9 cellular contexts compared by ENCODE assay signal in genomic region chr12:48454675-48455074, GRCh38. TPM values are rescaled to one million over a fixed set of nuclear protein-coding genes. Genes with fewer than 3 reads are reported as not detected.
DNase-seq lines count a peak whose midpoint lies in the region; ATAC-seq and TF ChIP-seq lines count a peak whose summit lies in the region.
"Had no signal": no experiment of that assay in that cellular context is flagged by ENCODE, and none has a peak within 500 bp of the region (broad histone marks: within the 10 kb centered on the region; RNA-seq: fewer than 3 reads in every experiment).

No MANE protein-coding gene starts in this region.

- H3K27me3 ChIP-seq in Caco-2 (replicated peaks; ENCODE audit: control insufficient read depth, insufficient read depth, low read length) (no peaks in the 10 kb centered on the region), KMS-11 (ENCODE audit: insufficient read depth, low read depth) (no peaks in the 10 kb centered on the region)

- CTCF ChIA-PET in Caco-2 (lab: Charles Lee), result interaction anchor here (0.5 to 1.2 kb wide), 5 partner anchors 42 to 255 kb away, joined by 3 to 8 read pairs (median 3); no protein-coding TSS in a partner anchor

- no peak overlapping the region for H3K27ac ChIP-seq in KMS-11

- H3K4me1 ChIP-seq in Caco-2 (peaks cover 3% of the 10 kb centered on the region; the same call in 1 of the 2 replicates), KMS-11 (ENCODE audit: low read depth, poor library complexity, severe bottlenecking) (no peaks in the 10 kb centered on the region)

- no peaks in the 10 kb centered on the region for H3K4me1 Mint-ChIP-seq in Caco-2 (ENCODE audit: low read depth, unreplicated experiment)
- H3K4me1 Mint-ChIP-seq: mesothelial cell of epicardium had no signal

- H3K4me3 ChIP-seq in Caco-2 (ENCODE audit: low read depth, low read length) (no peak overlapping the region), KMS-11 (IDR thresholded peaks at IDR 0.05; ENCODE audit: insufficient read depth, low read depth, low read length) (no peak overlapping the region)

- H3K4me3 Mint-ChIP-seq in Caco-2 (ENCODE audit: unreplicated experiment), result no peak overlapping the region
- H3K4me3 Mint-ChIP-seq: mesothelial cell of epicardium had no signal

- no peaks in the 10 kb centered on the region for H3K36me3 Mint-ChIP-seq in Caco-2 (ENCODE audit: insufficient read depth, unreplicated experiment)
- H3K36me3 Mint-ChIP-seq: mesothelial cell of epicardium had no signal

- H3K4me2 ChIP-seq in KMS-11, result no peak overlapping the region

- H2AFZ ChIP-seq in KMS-11 (ENCODE audit: low read depth), result no peak overlapping the region

- H4K20me1 ChIP-seq in KMS-11 (ENCODE audit: insufficient read depth), result no peaks in the 10 kb centered on the region

- no peaks in the 10 kb centered on the region for H3K9me3 ChIP-seq in Caco-2

- no peak overlapping the region for H3K9ac ChIP-seq in KMS-11

- no peak for ATAC-seq in HG03097 (IDR thresholded peaks at IDR 0.05; ENCODE audit: low FRiP score, unreplicated experiment)

- TF ChIP-seq CTCF in Caco-2 (IDR thresholded peaks at IDR 0.05; ENCODE audit: insufficient read depth in 1 of 2, low read depth in 1 of 2, low read length in 1 of 2, severe bottlenecking in 1 of 2, unreplicated experiment in 1 of 2) (peak; percentile 67), KMS-11 (conservative IDR thresholded peaks at IDR 0.05; ENCODE audit: low read depth, low read length) (0 out of 2 replicates have a peak, but pooled peaks have one; percentile 27)

- peaks cover 10% of the 10 kb centered on the region for H3K9me3 Mint-ChIP-seq in Caco-2 (ENCODE audit: unreplicated experiment)

- H3K27me3 Mint-ChIP-seq in Caco-2 (ENCODE audit: insufficient read depth, unreplicated experiment), result no peaks in the 10 kb centered on the region

- no peak overlapping the region for H3K27ac Mint-ChIP-seq in Caco-2 (ENCODE audit: unreplicated experiment)
- H3K27ac Mint-ChIP-seq: mesothelial cell of epicardium had no signal

- no peaks in the 10 kb centered on the region for H3K79me2 ChIP-seq in KMS-11 (ENCODE audit: insufficient read depth, low read depth)

- DNase-seq in Caco-2 (peak in 1 of 2 experiments; percentile 45), astrocyte of the hippocampus (ENCODE audit: low read depth, low spot score) (peak; percentile 9), middle frontal gyrus (ENCODE audit: extremely low spot score, low spot score) (peak; percentile 3), GF-D8 (lab: John Stamatoyannopoulos, UW) (no peak)
- DNase-seq in stimulated activated CD4-positive, alpha-beta T cell treated with anti-CD3 and anti-CD28 coated beads, Interleukin-4, amount 100 ng/mL, for 4 hours, result no peak
- DNase-seq in stimulated activated CD4-positive, alpha-beta T cell treated with anti-CD3 and anti-CD28 coated beads, Interleukin-4, amount 100 ng/mL, for 24 hours, result no peak

- POLR2A ChIA-PET in Caco-2 (lab: Charles Lee), result no interaction called here

- BruUV-seq in Caco-2 (replicated peaks; lab: Mats Ljungman, UMichigan), result no TSS peak

- intact Hi-C loops in Caco-2 (cut with micrococcal nuclease; ENCODE audit: unreplicated experiment), result loop anchor here (1.0 to 10.0 kb wide), 4 partner anchors 163 to 271 kb away; partner anchors contain the start of gene CCDC184

- no peaks in the 10 kb centered on the region for H3K36me3 ChIP-seq in Caco-2 (ENCODE audit: control insufficient read depth, insufficient read depth, low read length)
- H3K36me3 ChIP-seq in KMS-11 (ENCODE audit: insufficient read depth), result no peaks in the 10 kb centered on the region

RNA-seq across cellular contexts. Expression of gene ANP32D, which starts 17.7 kb away (rescaled TPM):
- total RNA-seq in Caco-2 (2022), result not detected in 2 replicates

RNA-seq across cellular contexts. Expression of gene C12orf54, which starts 27.6 kb away (rescaled TPM):
- total RNA-seq in Caco-2 (2022), result not detected in 2 replicates

Comparison
In these comparisons a context has a peak if more than half of its experiments do, and no peak if none do; other contexts are left out.
1. DNase-seq: peak in astrocyte of the hippocampus (single experiment) and middle frontal gyrus (single experiment); none in stimulated activated CD4-positive, alpha-beta T cell treated with anti-CD3 and anti-CD28 coated beads, Interleukin-4, amount 100 ng/mL, for 4 hours (0 of 2), stimulated activated CD4-positive, alpha-beta T cell treated with anti-CD3 and anti-CD28 coated beads, Interleukin-4, amount 100 ng/mL, for 24 hours (single experiment) and GF-D8 (single experiment).